ENCODE assay signal across 9 cellular contexts in the genomic region with DNA sequence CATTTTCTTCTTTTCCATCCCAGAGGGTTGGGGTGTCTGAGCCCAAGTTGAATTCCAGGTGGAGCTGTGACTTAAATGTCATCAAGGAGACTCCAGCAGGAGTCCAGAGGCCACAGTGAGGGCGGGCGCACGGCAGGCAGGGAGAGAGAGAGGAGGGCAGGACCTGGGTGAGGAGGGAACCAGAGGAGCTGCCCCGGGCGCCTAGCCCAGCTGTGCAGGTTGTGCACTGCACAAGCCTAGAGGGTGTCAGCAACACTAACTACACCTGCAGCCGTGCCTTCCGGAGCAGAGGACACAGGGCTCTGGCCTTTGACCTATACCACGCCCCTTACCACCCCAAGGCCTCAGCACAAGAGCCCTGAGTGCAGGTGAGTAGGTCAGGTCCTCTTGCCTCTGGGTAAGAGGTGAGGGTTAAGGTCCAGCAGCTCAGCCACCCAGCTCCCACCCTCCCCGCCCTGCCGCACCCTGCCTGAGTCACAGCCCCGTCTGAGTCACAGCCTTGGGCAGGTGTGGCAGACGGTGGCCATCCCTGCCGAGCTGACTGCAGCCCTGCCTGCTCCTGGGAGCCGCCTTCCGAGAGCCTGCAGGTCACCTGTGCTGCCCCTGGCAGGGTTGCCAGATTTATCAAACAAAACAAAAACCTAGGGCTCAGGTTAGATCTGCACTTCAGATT. TPM values are rescaled to one million over a fixed set of nuclear protein-coding genes. Genes with fewer than 3 reads are reported as not detected.
DNase-seq lines count a peak whose midpoint lies in the region; ATAC-seq, FAIRE-seq and TF ChIP-seq lines count a peak whose summit lies in the region.
"Had no signal": no experiment of that assay in that cellular context is flagged by ENCODE, and none has a peak within 500 bp of the region (broad histone marks: within the 10 kb centered on the region; RNA-seq: fewer than 3 reads in every experiment).

No MANE protein-coding gene starts in this region.

- no peak overlapping the region for H3K27ac Mint-ChIP-seq in Calu3 (ENCODE audit: unreplicated experiment)
- H3K27ac Mint-ChIP-seq: dendritic cell treated with granulocyte-macrophage colony-stimulating factor and Interleukin-4, amounts not matched to agents 40 ng/mL and 50 ng/mL, for 4 days had no signal

- peak overlapping the region; percentile 5 for H3K27ac ChIP-seq in HUES48 (ENCODE audit: low read depth, low read length)
- no peak overlapping the region for H3K27ac ChIP-seq in K562 (ENCODE audit: extremely low read depth, low read depth, low read length)

- CTCF ChIA-PET in Calu3 (lab: Charles Lee), result interaction anchor here (0.5 to 1.1 kb wide), 5 partner anchors 22 to 600 kb away, joined by 3 to 9 read pairs (median 3); no protein-coding TSS in a partner anchor
- CTCF ChIA-PET in K562 (lab: Yijun Ruan, JAX; ENCODE audit: low intra/inter-chr PET ratio), result interaction anchor here (0.6 to 1.5 kb wide), 3 partner anchors 47 to 382 kb away, joined by 3 to 12 read pairs (median 4); no protein-coding TSS in a partner anchor

- TF ChIP-seq RAD21 in K562 (CRISPR knock-in tag; conservative IDR thresholded peaks at IDR 0.05 in 1 of 2, IDR thresholded peaks at IDR 0.05 in 1 of 2), result no peak

- H3K4me1 ChIP-seq in HUES48 (ENCODE audit: control insufficient read depth, insufficient read depth, low read length) (peaks cover 4% of the 10 kb centered on the region; the same call in 1 of the 2 replicates), K562 (replicated peaks in 1 of 2; ENCODE audit: control insufficient read depth in 2 of 2, insufficient read depth in 2 of 2, low read length in 2 of 2) (peaks cover 9 to 76% of the 10 kb centered on the region in 2 experiments; a peak in 4 of 5 replicates)

- H4K20me1 ChIP-seq in K562 (replicated peaks; ENCODE audit: control insufficient read depth, insufficient read depth, low read length), result no peaks in the 10 kb centered on the region

- H2AFZ ChIP-seq in K562 (ENCODE audit: low read depth, low read length), result no peak overlapping the region

- DNase-seq in Calu3, result peak; percentile 88
- peak; percentile 79 to 85 (median 84) for DNase-seq in K562 (ENCODE audit: extremely low read depth in 1 of 4, low spot score in 3 of 4)
- peak; percentile 81 for DNase-seq in mucosa of gallbladder (ENCODE audit: low spot score)
- DNase-seq in G401 (ENCODE audit: low spot score), result no peak
- DNase-seq in GM19238 (ENCODE audit: insufficient read length, low spot score), result no peak
- DNase-seq in C1 segment of cervical spinal cord (lab: John Stamatoyannopoulos, UW), result no peak
- no peak for DNase-seq in NCI-H2107 (lab: John Stamatoyannopoulos, UW)

- H3K79me2 ChIP-seq in K562 (ENCODE audit: control insufficient read depth, insufficient read depth, low read length), result no peaks in the 10 kb centered on the region

- H3K27me3 ChIP-seq in HUES48 (ENCODE audit: control insufficient read depth, insufficient read depth, low read length) (no peaks in the 10 kb centered on the region; the same call in 1 of the 2 replicates), K562 (ENCODE audit: control insufficient read depth in 2 of 2, insufficient read depth in 2 of 2, low read length in 2 of 2) (no peaks in the 10 kb centered on the region)

- H3K27me3 Mint-ChIP-seq in Calu3 (ENCODE audit: unreplicated experiment), result no peaks in the 10 kb centered on the region

- no peak overlapping the region for H3K9ac ChIP-seq in HUES48 (ENCODE audit: low read depth, low read length)
- H3K9ac ChIP-seq in K562 (ENCODE audit: insufficient read depth in 1 of 2, low read depth in 2 of 2, low read length in 2 of 2), result peak overlapping the region in 1 of 2 experiments; percentile 15; a peak in 1 of 4 replicates

- H3K4me3 Mint-ChIP-seq in Calu3 (ENCODE audit: low read depth, unreplicated experiment), result no peak overlapping the region
- H3K4me3 Mint-ChIP-seq: dendritic cell treated with granulocyte-macrophage colony-stimulating factor and Interleukin-4, amounts not matched to agents 40 ng/mL and 50 ng/mL, for 4 days had no signal

- no peak for TF ChIP-seq EP300 in K562 (IDR thresholded peaks at IDR 0.05; ENCODE audit: low read length)

- intact Hi-C loops in Calu3 (cut with micrococcal nuclease; ENCODE audit: unreplicated experiment) (no loop called here), K562 (cut with micrococcal nuclease) (loop anchor here (5.0 kb wide), 2 partner anchors 46 to 206 kb away; no protein-coding TSS in a partner anchor)

- TF ChIP-seq CTCF in Calu3 (IDR thresholded peaks at IDR 0.05; ENCODE audit: unreplicated experiment) (no peak), K562 (IDR thresholded peaks at IDR 0.05 in 2 of 3, conservative IDR thresholded peaks at IDR 0.05 in 1 of 3; ENCODE audit: insufficient read depth in 2 of 3, low read depth in 1 of 3, low read length in 3 of 3) (no peak)

- POLR2A ChIA-PET in K562 (lab: Yijun Ruan, JAX), result interaction anchor here (1.9 kb wide), 1 partner anchor 30 kb away, joined by 5 read pairs; no protein-coding TSS in a partner anchor

- 20% methylated on average over 14 of the region's 15 CpGs for WGBS in K562 (ENCODE audit: insufficient coverage, low coverage, missing lambda C conversion rate)

- peak; percentile 82 for ATAC-seq in K562

- TF ChIP-seq POLR2A in K562 (conservative IDR thresholded peaks at IDR 0.05), result no peak

- peaks cover 36% of the 10 kb centered on the region for H3K4me1 Mint-ChIP-seq in Calu3 (ENCODE audit: low read depth, unreplicated experiment)

- H3K4me2 ChIP-seq in K562 (ENCODE audit: insufficient read depth, low read length), result peak overlapping the region; percentile 49; the same call in 1 of the 2 replicates

- H3K36me3 ChIP-seq in HUES48 (ENCODE audit: control insufficient read depth, insufficient read depth, low read length) (no peaks in the 10 kb centered on the region), K562 (ENCODE audit: control insufficient read depth, insufficient read depth, low read length) (no peaks in the 10 kb centered on the region)

- H3K36me3 Mint-ChIP-seq in Calu3 (ENCODE audit: insufficient read depth, unreplicated experiment), result peaks cover 18% of the 10 kb centered on the region

- no peaks in the 10 kb centered on the region for H3K9me1 ChIP-seq in K562 (ENCODE audit: control insufficient read depth, insufficient read depth, low read length)

- FAIRE-seq in K562 (lab: Jason Lieb, UNC), result peak; percentile 69

- in situ Hi-C loops in K562 (cut with MboI), result no loop called here
- in situ Hi-C loops in G401 (cut with HindIII; ENCODE audit: low sequenced_read_pairs), result no loop called here

- BruUV-seq in Calu3 (replicated peaks; lab: Mats Ljungman, UMichigan) (no TSS peak), K562 (replicated peaks; lab: Mats Ljungman, UMichigan) (no TSS peak)

- no peaks in the 10 kb centered on the region for H3K9me3 Mint-ChIP-seq in Calu3 (ENCODE audit: low read depth, unreplicated experiment)
- H3K9me3 Mint-ChIP-seq: dendritic cell treated with granulocyte-macrophage colony-stimulating factor and Interleukin-4, amounts not matched to agents 40 ng/mL and 50 ng/mL, for 4 days had no signal

- no peak overlapping the region for H3K4me3 ChIP-seq in HUES48 (ENCODE audit: low read depth, low read length)
- H3K4me3 ChIP-seq in K562, result no peak overlapping the region

- H3K9me3 ChIP-seq in HUES48 (ENCODE audit: control insufficient read depth, insufficient read depth, low read length) (no peaks in the 10 kb centered on the region), K562 (replicated peaks; ENCODE audit: control insufficient read depth, insufficient read depth, low read depth, low read length) (no peaks in the 10 kb centered on the region)

RNA-seq across cellular contexts. Expression of gene AGPAT2, which starts 6.4 kb away (rescaled TPM):
- total RNA-seq in Calu3 (2022), result 40.4 and 45.4 TPM in 2 replicates
- 18.6 and 52.7 TPM in 2 replicates for total RNA-seq in K562 (2011; cell fraction: chromatin; rRNA removed; ENCODE audit: low replicate concordance)
- total RNA-seq in K562 (2011; cell fraction: nucleolus; rRNA removed), result 77.5 and 84.7 TPM in 2 replicates
- 39.6 and 45.3 TPM in 2 replicates for total RNA-seq in K562 (2011; cell fraction: nucleoplasm; rRNA removed)
- 45.5 and 56.5 TPM in 2 replicates for total RNA-seq in K562 (2014; rRNA removed)
- total RNA-seq in K562 (2014; rRNA removed; fragmentation: Illumina TruSeq; extraction: Trizol), result 7.2 and 8.5 TPM in 2 replicates
- total RNA-seq in K562 (2015; rRNA removed; fragmentation: Illumina TruSeq; extraction: Trizol), result 27.7 and 31.8 TPM in 2 replicates
- 52.6 and 54.5 TPM in 2 replicates for total RNA-seq in K562 (2021)
- polyA plus RNA-seq in K562 (2011; rRNA removed), result 17.3 and 25.4 TPM in 2 replicates
- polyA plus RNA-seq in K562 (2011; cell fraction: cytosol; rRNA removed), result 37.8 and 64.3 TPM in 2 replicates
- 26.1 and 33.3 TPM in 2 replicates for polyA plus RNA-seq in K562 (2011; cell fraction: nucleus; rRNA removed)
- 34.3 and 52.5 TPM in 2 replicates for polyA plus RNA-seq in K562 (2012)
- 23.9 and 38.6 TPM in 2 replicates for polyA plus RNA-seq in K562 (2014; fragmentation: Illumina TruSeq; extraction: Trizol)
- polyA plus RNA-seq in K562 (2014; fragmentation: Nextera tagmentation; extraction: Ambion mirVana), result under 1 TPM; 0.13 to 0.45 TPM
- polyA plus RNA-seq in K562 (2014; rRNA removed), result 47.1 and 51.9 TPM in 2 replicates
- 10.0 and 12.2 TPM in 2 replicates for polyA minus RNA-seq in K562 (2011; rRNA and poly(A)+ RNA removed)
- polyA minus RNA-seq in K562 (2011; cell fraction: cytosol; rRNA and poly(A)+ RNA removed), result 19.5 and 23.0 TPM in 2 replicates
- 21.4 and 30.0 TPM in 2 replicates for polyA minus RNA-seq in K562 (2011; cell fraction: nucleus; rRNA and poly(A)+ RNA removed)
- 81.7 TPM for total RNA-seq in mucosa of gallbladder
- 128 and 140 TPM in 2 replicates for total RNA-seq in G401 (2014; rRNA removed; shearing (Covaris generic))

RNA-seq across cellular contexts. Expression of gene DIPK1B, which starts 18.7 kb away (rescaled TPM):
- total RNA-seq in Calu3 (2022) (4.0 TPM in 2 replicates), K562 (2014; rRNA removed) (22.3 and 25.2 TPM in 2 replicates), K562 (2014; rRNA removed; fragmentation: Illumina TruSeq; extraction: Trizol) (2.8 TPM in 2 replicates), K562 (2015; rRNA removed; fragmentation: Illumina TruSeq; extraction: Trizol) (5.9 and 7.4 TPM in 2 replicates), K562 (2021) (20.4 TPM in 2 replicates), mucosa of gallbladder (8.8 TPM)
- 11.8 and 45.1 TPM in 2 replicates for total RNA-seq in K562 (2011; cell fraction: chromatin; rRNA removed; ENCODE audit: low replicate concordance)
- total RNA-seq in K562 (2011; cell fraction: nucleolus; rRNA removed), result 39.9 and 47.9 TPM in 2 replicates
- total RNA-seq in K562 (2011; cell fraction: nucleoplasm; rRNA removed), result 25.8 and 26.4 TPM in 2 replicates
- polyA plus RNA-seq in K562 (2011; rRNA removed) (11.4 and 20.2 TPM in 2 replicates), K562 (2014; fragmentation: Illumina TruSeq; extraction: Trizol) (4.2 and 6.8 TPM in 2 replicates), K562 (2014; fragmentation: Nextera tagmentation; extraction: Ambion mirVana) (under 1 TPM; 0.08 to 0.21 TPM), K562 (2014; rRNA removed) (20.5 and 21.2 TPM in 2 replicates)
- 26.7 and 64.0 TPM in 2 replicates for polyA plus RNA-seq in K562 (2011; cell fraction: cytosol; rRNA removed)
- polyA plus RNA-seq in K562 (2011; cell fraction: nucleus; rRNA removed), result 41.8 and 57.7 TPM in 2 replicates
- 9.0 and 14.4 TPM in 2 replicates for polyA plus RNA-seq in K562 (2012)
- 3.7 and 4.5 TPM in 2 replicates for polyA minus RNA-seq in K562 (2011; rRNA and poly(A)+ RNA removed)
- 13.1 and 14.0 TPM in 2 replicates for polyA minus RNA-seq in K562 (2011; cell fraction: cytosol; rRNA and poly(A)+ RNA removed)
- polyA minus RNA-seq in K562 (2011; cell fraction: nucleus; rRNA and poly(A)+ RNA removed), result 9.0 and 9.8 TPM in 2 replicates
- 65.0 and 69.9 TPM in 2 replicates for total RNA-seq in G401 (2014; rRNA removed; shearing (Covaris generic))

RNA-seq across cellular contexts. Expression of gene EGFL7, which starts 30.9 kb away (rescaled TPM):
- total RNA-seq in Calu3 (2022) (1.2 and 1.3 TPM in 2 replicates), K562 (2014; rRNA removed) (217 and 294 TPM in 2 replicates), K562 (2014; rRNA removed; fragmentation: Illumina TruSeq; extraction: Trizol) (6.6 and 10.2 TPM in 2 replicates), K562 (2015; rRNA removed; fragmentation: Illumina TruSeq; extraction: Trizol) (55.3 and 55.5 TPM in 2 replicates), K562 (2021) (213 and 225 TPM in 2 replicates), mucosa of gallbladder (62.2 TPM)
- total RNA-seq in K562 (2011; cell fraction: chromatin; rRNA removed; ENCODE audit: low replicate concordance), result 149 and 838 TPM in 2 replicates
- total RNA-seq in K562 (2011; cell fraction: nucleolus; rRNA removed), result 1,169 and 1,462 TPM in 2 replicates
- 493 and 520 TPM in 2 replicates for total RNA-seq in K562 (2011; cell fraction: nucleoplasm; rRNA removed)
- polyA plus RNA-seq in K562 (2011; rRNA removed) (220 and 305 TPM in 2 replicates), K562 (2014; fragmentation: Illumina TruSeq; extraction: Trizol) (16.3 and 110 TPM in 2 replicates), K562 (2014; fragmentation: Nextera tagmentation; extraction: Ambion mirVana) (10 to 100 TPM in 1 of 2 experiments, 1 to 10 TPM in 1; 1.5 to 10.9 TPM), K562 (2014; rRNA removed) (286 and 294 TPM in 2 replicates)
- 390 and 1,175 TPM in 2 replicates for polyA plus RNA-seq in K562 (2011; cell fraction: cytosol; rRNA removed)
- polyA plus RNA-seq in K562 (2011; cell fraction: nucleus; rRNA removed), result 1,734 and 4,262 TPM in 2 replicates
- polyA plus RNA-seq in K562 (2012), result 148 and 194 TPM in 2 replicates
- 33.5 and 52.0 TPM in 2 replicates for polyA minus RNA-seq in K562 (2011; rRNA and poly(A)+ RNA removed)
- polyA minus RNA-seq in K562 (2011; cell fraction: cytosol; rRNA and poly(A)+ RNA removed), result 222 and 294 TPM in 2 replicates
- 630 and 998 TPM in 2 replicates for polyA minus RNA-seq in K562 (2011; cell fraction: nucleus; rRNA and poly(A)+ RNA removed)
- total RNA-seq in G401 (2014; rRNA removed; shearing (Covaris generic)), result 140 and 142 TPM in 2 replicates

RNA-seq across cellular contexts. Expression of gene LCN10, which starts 49.1 kb away (rescaled TPM):
- total RNA-seq in Calu3 (2022) (0.33 and 1.9 TPM in 2 replicates), K562 (2014; rRNA removed) (0.12 TPM in 1 of 2 replicates, not detected in the other), K562 (2014; rRNA removed; fragmentation: Illumina TruSeq; extraction: Trizol) (not detected in 2 replicates), K562 (2015; rRNA removed; fragmentation: Illumina TruSeq; extraction: Trizol) (0.11 TPM in 1 of 2 replicates, not detected in the other), K562 (2021) (0.29 TPM in 1 of 2 replicates, not detected in the other), mucosa of gallbladder (11.4 TPM)
- total RNA-seq in K562 (2011; cell fraction: chromatin; rRNA removed; ENCODE audit: low replicate concordance), result 0.44 TPM in 1 of 2 replicates, not detected in the other
- total RNA-seq in K562 (2011; cell fraction: nucleolus; rRNA removed), result 0.17 and 0.26 TPM in 2 replicates
- 0.44 TPM in 1 of 2 replicates, not detected in the other for total RNA-seq in K562 (2011; cell fraction: nucleoplasm; rRNA removed)
- polyA plus RNA-seq in K562 (2011; rRNA removed) (0.11 and 0.14 TPM in 2 replicates), K562 (2014; fragmentation: Illumina TruSeq; extraction: Trizol) (0.11 and 0.21 TPM in 2 replicates), K562 (2014; fragmentation: Nextera tagmentation; extraction: Ambion mirVana) (under 1 TPM in 1 of 2 experiments, not detected in 1; 0.10 TPM), K562 (2014; rRNA removed) (0.16 TPM in 1 of 2 replicates, not detected in the other)
- 0.35 and 0.42 TPM in 2 replicates for polyA plus RNA-seq in K562 (2011; cell fraction: cytosol; rRNA removed)
- polyA plus RNA-seq in K562 (2011; cell fraction: nucleus; rRNA removed), result 0.10 and 1.1 TPM in 2 replicates
- polyA plus RNA-seq in K562 (2012), result 0.14 TPM in 1 of 2 replicates, not detected in the other
- polyA minus RNA-seq in K562 (2011; rRNA and poly(A)+ RNA removed), result 0.14 TPM in 1 of 2 replicates, not detected in the other
- not detected in 2 replicates for polyA minus RNA-seq in K562 (2011; cell fraction: cytosol; rRNA and poly(A)+ RNA removed)
- polyA minus RNA-seq in K562 (2011; cell fraction: nucleus; rRNA and poly(A)+ RNA removed), result 0.40 TPM in 1 of 2 replicates, not detected in the other
- total RNA-seq in G401 (2014; rRNA removed; shearing (Covaris generic)), result not detected in 2 replicates

RNA-seq across cellular contexts. Expression of gene LCN6, which starts 54.7 kb away (rescaled TPM):
- total RNA-seq in Calu3 (2022), result not detected in 2 replicates
- 0.86 TPM in 1 of 2 replicates, not detected in the other for total RNA-seq in K562 (2011; cell fraction: chromatin; rRNA removed; ENCODE audit: low replicate concordance)
- total RNA-seq in K562 (2011; cell fraction: nucleolus; rRNA removed), result 0.67 and 1.6 TPM in 2 replicates
- total RNA-seq in K562 (2011; cell fraction: nucleoplasm; rRNA removed), result 0.81 TPM in 1 of 2 replicates, not detected in the other
- total RNA-seq in K562 (2014; rRNA removed), result 0.45 and 0.57 TPM in 2 replicates
- 0.33 TPM in 1 of 2 replicates, not detected in the other for total RNA-seq in K562 (2014; rRNA removed; fragmentation: Illumina TruSeq; extraction: Trizol)
- total RNA-seq in K562 (2015; rRNA removed; fragmentation: Illumina TruSeq; extraction: Trizol), result not detected in 2 replicates
- not detected in 2 replicates for total RNA-seq in K562 (2021)
- 0.42 TPM in 1 of 2 replicates, not detected in the other for polyA plus RNA-seq in K562 (2011; rRNA removed)
- polyA plus RNA-seq in K562 (2011; cell fraction: cytosol; rRNA removed), result 0.98 TPM in 1 of 2 replicates, not detected in the other
- 4.3 TPM in 1 of 2 replicates, not detected in the other for polyA plus RNA-seq in K562 (2011; cell fraction: nucleus; rRNA removed)
- polyA plus RNA-seq in K562 (2012), result 0.12 TPM in 1 of 2 replicates, not detected in the other
- not detected in 2 replicates for polyA plus RNA-seq in K562 (2014; fragmentation: Illumina TruSeq; extraction: Trizol)
- polyA plus RNA-seq in K562 (2014; fragmentation: Nextera tagmentation; extraction: Ambion mirVana), result under 1 TPM in 1 of 2 experiments, not detected in 1; 0.10 TPM
- 2.2 TPM in 1 of 2 replicates, not detected in the other for polyA plus RNA-seq in K562 (2014; rRNA removed)
- not detected in 2 replicates for polyA minus RNA-seq in K562 (2011; rRNA and poly(A)+ RNA removed)
- not detected in 2 replicates for polyA minus RNA-seq in K562 (2011; cell fraction: cytosol; rRNA and poly(A)+ RNA removed)
- polyA minus RNA-seq in K562 (2011; cell fraction: nucleus; rRNA and poly(A)+ RNA removed), result not detected in 2 replicates
- 12.8 TPM for total RNA-seq in mucosa of gallbladder
- total RNA-seq in G401 (2014; rRNA removed; shearing (Covaris generic)), result not detected in 2 replicates

Comparison
In these comparisons a context has a peak if more than half of its experiments do, and no peak if none do; other contexts are left out.
1. DNase-seq: peak in Calu3 (single experiment), K562 (4 of 4) and mucosa of gallbladder (single experiment); none in G401 (single experiment), GM19238 (single experiment), C1 segment of cervical spinal cord (0 of 14) and NCI-H2107 (single experiment).